ENCODE assay signal across 1 cellular context in the genomic region with DNA sequence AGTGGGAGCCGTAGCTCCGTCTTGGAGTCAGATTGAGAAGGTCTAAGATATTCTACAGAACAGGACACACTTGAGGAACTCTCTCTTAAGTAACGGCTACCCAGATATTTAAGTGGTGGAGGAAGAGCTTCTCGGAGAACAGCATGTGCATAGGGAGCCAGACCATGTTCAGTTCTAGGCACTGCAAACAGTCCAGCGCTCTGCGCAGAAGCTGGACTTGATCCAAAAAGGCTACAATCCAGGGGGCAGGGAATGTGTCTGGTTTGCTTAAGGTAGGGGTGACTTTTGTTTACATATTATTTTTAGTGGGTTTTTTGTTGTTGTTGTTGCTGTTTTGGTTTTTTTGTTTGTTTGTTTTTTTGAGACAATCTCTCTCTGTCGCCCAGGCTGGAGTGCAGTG.
TF ChIP-seq lines count a peak whose summit lies in the region.

No MANE protein-coding gene starts in this region.

TF ChIP-seq in HepG2, 621 proteins besides CTCF, POLR2A, EP300 and RAD21:
- TF ChIP-seq KDM4B (CRISPR knock-in tag; IDR thresholded peaks at IDR 0.05) (no peak), ZNF317 (CRISPR knock-in tag; IDR thresholded peaks at IDR 0.05) (no peak), ZNF513 (CRISPR knock-in tag; conservative IDR thresholded peaks at IDR 0.05) (no peak), TP53 (CRISPR knock-in tag; conservative IDR thresholded peaks at IDR 0.05) (no peak), ZNF451 (CRISPR knock-in tag; IDR thresholded peaks at IDR 0.05) (no peak), ATF7 (IDR thresholded peaks at IDR 0.05) (no peak), ATF7 (CRISPR knock-in tag; IDR thresholded peaks at IDR 0.05) (no peak)
- TF ChIP-seq, protein P1, sequence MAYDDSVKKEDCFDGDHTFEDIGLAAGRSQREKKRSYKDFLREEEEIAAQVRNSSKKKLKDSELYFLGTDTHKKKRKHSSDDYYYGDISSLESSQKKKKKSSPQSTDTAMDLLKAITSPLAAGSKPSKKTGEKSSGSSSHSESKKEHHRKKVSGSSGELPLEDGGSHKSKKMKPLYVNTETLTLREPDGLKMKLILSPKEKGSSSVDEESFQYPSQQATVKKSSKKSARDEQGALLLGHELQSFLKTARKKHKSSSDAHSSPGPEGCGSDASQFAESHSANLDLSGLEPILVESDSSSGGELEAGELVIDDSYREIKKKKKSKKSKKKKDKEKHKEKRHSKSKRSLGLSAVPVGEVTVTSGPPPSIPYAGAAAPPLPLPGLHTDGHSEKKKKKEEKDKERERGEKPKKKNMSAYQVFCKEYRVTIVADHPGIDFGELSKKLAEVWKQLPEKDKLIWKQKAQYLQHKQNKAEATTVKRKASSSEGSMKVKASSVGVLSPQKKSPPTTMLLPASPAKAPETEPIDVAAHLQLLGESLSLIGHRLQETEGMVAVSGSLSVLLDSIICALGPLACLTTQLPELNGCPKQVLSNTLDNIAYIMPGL (CRISPR knock-in tag; IDR thresholded peaks at IDR 0.05; ENCODE audit: borderline replicate concordance in 1 of 2, low read depth in 1 of 2), result no peak
- TF ChIP-seq, protein P2, sequence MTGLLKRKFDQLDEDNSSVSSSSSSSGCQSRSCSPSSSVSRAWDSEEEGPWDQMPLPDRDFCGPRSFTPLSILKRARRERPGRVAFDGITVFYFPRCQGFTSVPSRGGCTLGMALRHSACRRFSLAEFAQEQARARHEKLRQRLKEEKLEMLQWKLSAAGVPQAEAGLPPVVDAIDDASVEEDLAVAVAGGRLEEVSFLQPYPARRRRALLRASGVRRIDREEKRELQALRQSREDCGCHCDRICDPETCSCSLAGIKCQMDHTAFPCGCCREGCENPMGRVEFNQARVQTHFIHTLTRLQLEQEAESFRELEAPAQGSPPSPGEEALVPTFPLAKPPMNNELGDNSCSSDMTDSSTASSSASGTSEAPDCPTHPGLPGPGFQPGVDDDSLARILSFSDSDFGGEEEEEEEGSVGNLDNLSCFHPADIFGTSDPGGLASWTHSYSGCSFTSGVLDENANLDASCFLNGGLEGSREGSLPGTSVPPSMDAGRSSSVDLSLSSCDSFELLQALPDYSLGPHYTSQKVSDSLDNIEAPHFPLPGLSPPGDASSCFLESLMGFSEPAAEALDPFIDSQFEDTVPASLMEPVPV (CRISPR knock-in tag; IDR thresholded peaks at IDR 0.05), result no peak
- TF ChIP-seq, protein P3, sequence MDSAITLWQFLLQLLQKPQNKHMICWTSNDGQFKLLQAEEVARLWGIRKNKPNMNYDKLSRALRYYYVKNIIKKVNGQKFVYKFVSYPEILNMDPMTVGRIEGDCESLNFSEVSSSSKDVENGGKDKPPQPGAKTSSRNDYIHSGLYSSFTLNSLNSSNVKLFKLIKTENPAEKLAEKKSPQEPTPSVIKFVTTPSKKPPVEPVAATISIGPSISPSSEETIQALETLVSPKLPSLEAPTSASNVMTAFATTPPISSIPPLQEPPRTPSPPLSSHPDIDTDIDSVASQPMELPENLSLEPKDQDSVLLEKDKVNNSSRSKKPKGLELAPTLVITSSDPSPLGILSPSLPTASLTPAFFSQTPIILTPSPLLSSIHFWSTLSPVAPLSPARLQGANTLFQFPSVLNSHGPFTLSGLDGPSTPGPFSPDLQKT (CRISPR knock-in tag; IDR thresholded peaks at IDR 0.05; ENCODE audit: borderline replicate concordance), result no peak
TF ChIP-seq in HepG2: peak in this region for 0.
